In the genomic region with DNA sequence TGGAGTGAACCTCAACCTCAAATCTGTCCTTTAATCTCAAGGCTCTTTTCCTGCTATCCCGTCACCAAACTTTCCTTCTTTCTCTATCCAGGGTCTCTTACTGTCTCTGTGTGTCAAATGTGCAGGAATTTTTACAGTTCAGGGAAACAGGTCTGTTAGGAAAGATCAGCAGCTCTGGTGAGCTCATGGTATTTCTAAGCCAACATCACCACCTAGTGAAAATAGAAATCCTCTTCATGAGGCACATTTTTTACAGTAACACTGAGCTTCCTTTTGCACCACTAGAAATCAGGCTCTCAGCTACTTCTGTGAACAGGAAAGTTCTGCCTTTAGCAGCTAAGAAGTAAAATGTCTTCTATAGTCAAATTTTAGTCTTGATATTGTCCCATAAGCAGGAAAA, we compare ENCODE assay signal across 13 cellular contexts. TPM values are rescaled to one million over a fixed set of nuclear protein-coding genes. Genes with fewer than 3 reads are reported as not detected.
DNase-seq lines count a peak whose midpoint lies in the region; ATAC-seq and TF ChIP-seq lines count a peak whose summit lies in the region.
"Had no signal": no experiment of that assay in that cellular context is flagged by ENCODE, and none has a peak within 500 bp of the region (broad histone marks: within the 10 kb centered on the region; RNA-seq: fewer than 3 reads in every experiment).

No MANE protein-coding gene starts in this region.

- H3K36me3 Mint-ChIP-seq in nephron (ENCODE audit: low read depth), result no peaks in the 10 kb centered on the region
- no peaks in the 10 kb centered on the region for H3K36me3 Mint-ChIP-seq in activated CD8-positive, alpha-beta T cell treated with anti-CD3 and anti-CD28 coated beads, Interleukin-2, amount 10 ng/mL, durations not matched to agents 7 days and 5 days (ENCODE audit: low read depth)
- H3K36me3 Mint-ChIP-seq: activated naive CD4-positive, alpha-beta T cell treated with anti-CD3 and anti-CD28 coated beads, Interleukin-2, amount 50 U/mL, for 72 hours had no signal

- H3K4me1 Mint-ChIP-seq in nephron, result no peaks in the 10 kb centered on the region
- no peaks in the 10 kb centered on the region for H3K4me1 Mint-ChIP-seq in activated CD8-positive, alpha-beta T cell treated with anti-CD3 and anti-CD28 coated beads, Interleukin-2, amount 10 ng/mL, durations not matched to agents 7 days and 5 days (ENCODE audit: low read depth)

- DNase-seq in DMS 273 (lab: John Stamatoyannopoulos, UW; ENCODE audit: unreplicated experiment), result peak; percentile 13
- no peak for DNase-seq in DMS 273 treated with DMSO at 0.1 percent for 48 hours (lab: John Stamatoyannopoulos, UW)
- peak; percentile 20 for DNase-seq in NAMALWA (ENCODE audit: low spot score)
- DNase-seq in cerebellar cortex (ENCODE audit: low spot score), result peak; percentile 23
- DNase-seq in RPMI8226, result no peak
- DNase-seq in activated CD8-positive, alpha-beta T cell treated with anti-CD3 and anti-CD28 coated beads, Interleukin-2, amount 10 ng/mL, durations not matched to agents 7 days and 5 days, result no peak
- DNase-seq: COR-L47, cortex of kidney, left cardiac atrium, NCI-H1930 had no signal

- no peak for ATAC-seq in HG03439 (IDR thresholded peaks at IDR 0.05; ENCODE audit: unreplicated experiment)
- ATAC-seq in activated CD8-positive, alpha-beta T cell treated with anti-CD3 and anti-CD28 coated beads, Interleukin-2, amount 10 ng/mL, durations not matched to agents 7 days and 5 days, result no peak
- ATAC-seq: activated naive CD4-positive, alpha-beta T cell treated with anti-CD3 and anti-CD28 coated beads, Interleukin-2, amount 50 U/mL, for 72 hours had no signal

- H3K9me3 Mint-ChIP-seq in nephron, result peaks cover 2% of the 10 kb centered on the region
- no peaks in the 10 kb centered on the region for H3K9me3 Mint-ChIP-seq in activated CD8-positive, alpha-beta T cell treated with anti-CD3 and anti-CD28 coated beads, Interleukin-2, amount 10 ng/mL, durations not matched to agents 7 days and 5 days (ENCODE audit: insufficient read depth)
- H3K9me3 Mint-ChIP-seq: activated naive CD4-positive, alpha-beta T cell treated with anti-CD3 and anti-CD28 coated beads, Interleukin-2, amount 50 U/mL, for 72 hours had no signal

- POLR2A ChIA-PET in activated CD8-positive, alpha-beta T cell treated with anti-CD3 and anti-CD28 coated beads, Interleukin-2, amount 10 ng/mL, durations not matched to agents 7 days and 5 days (lab: Charles Lee), result no interaction called here

- peaks cover 3% of the 10 kb centered on the region for H3K27me3 Mint-ChIP-seq in nephron (ENCODE audit: low read depth)
- no peaks in the 10 kb centered on the region for H3K27me3 Mint-ChIP-seq in activated CD8-positive, alpha-beta T cell treated with anti-CD3 and anti-CD28 coated beads, Interleukin-2, amount 10 ng/mL, durations not matched to agents 7 days and 5 days (ENCODE audit: low read depth)

- CTCF ChIA-PET in activated CD8-positive, alpha-beta T cell treated with anti-CD3 and anti-CD28 coated beads, Interleukin-2, amount 10 ng/mL, durations not matched to agents 7 days and 5 days (lab: Charles Lee), result interaction anchor here (1.4 to 1.8 kb wide), 2 partner anchors 35 to 312 kb away, joined by 5 read pairs; no protein-coding TSS in a partner anchor

- peak; percentile 29 to 35 (median 35) for TF ChIP-seq CTCF in nephron (IDR thresholded peaks at IDR 0.05; ENCODE audit: unreplicated experiment in 3 of 3)

- H3K27ac Mint-ChIP-seq in nephron, result no peak overlapping the region
- no peak overlapping the region for H3K27ac Mint-ChIP-seq in activated CD8-positive, alpha-beta T cell treated with anti-CD3 and anti-CD28 coated beads, Interleukin-2, amount 10 ng/mL, durations not matched to agents 7 days and 5 days
- H3K27ac Mint-ChIP-seq: activated naive CD4-positive, alpha-beta T cell treated with anti-CD3 and anti-CD28 coated beads, Interleukin-2, amount 50 U/mL, for 72 hours had no signal

- no peak overlapping the region for H3K4me3 Mint-ChIP-seq in nephron
- H3K4me3 Mint-ChIP-seq in activated CD8-positive, alpha-beta T cell treated with anti-CD3 and anti-CD28 coated beads, Interleukin-2, amount 10 ng/mL, durations not matched to agents 7 days and 5 days, result no peak overlapping the region

RNA-seq across cellular contexts. Expression of a gene that starts 39.6 kb away (rescaled TPM):
- under 1 TPM; 0.29 to 0.47 TPM for total RNA-seq in activated CD8-positive, alpha-beta T cell treated with anti-CD3 and anti-CD28 coated beads, Interleukin-2, amount 10 ng/mL, durations not matched to agents 7 days and 5 days

Comparison
In these comparisons a context has a peak if more than half of its experiments do, and no peak if none do; other contexts are left out.
1. DNase-seq: peak in DMS 273 (single experiment), NAMALWA (single experiment) and cerebellar cortex (single experiment); none in DMS 273 treated with DMSO at 0.1 percent for 48 hours (single experiment), RPMI8226 (single experiment) and activated CD8-positive, alpha-beta T cell treated with anti-CD3 and anti-CD28 coated beads, Interleukin-2, amount 10 ng/mL, durations not matched to agents 7 days and 5 days (single experiment).